In the genomic region with DNA sequence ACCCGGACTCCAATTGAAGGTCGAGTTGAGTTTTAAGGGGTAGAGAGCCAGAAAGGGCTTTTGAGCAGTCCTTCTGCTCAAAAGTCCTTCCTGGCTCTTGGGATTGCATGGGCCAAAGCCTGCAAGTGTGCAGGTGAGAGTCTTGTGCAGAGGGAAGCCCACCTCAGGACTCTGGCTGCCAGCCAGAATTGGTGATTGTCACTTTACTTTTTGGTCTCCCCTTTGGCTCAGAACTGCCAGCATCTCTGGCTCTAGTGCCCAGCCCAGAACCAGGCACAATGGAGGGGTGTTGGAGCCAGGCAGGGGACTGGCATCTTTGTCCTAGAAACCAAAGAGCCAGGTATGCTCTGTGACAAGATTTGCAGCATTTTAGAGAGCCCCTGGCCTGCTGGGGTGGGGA, we compare ENCODE assay signal across 15 cellular contexts. TPM values are rescaled to one million over a fixed set of nuclear protein-coding genes. Genes with fewer than 3 reads are reported as not detected.
DNase-seq lines count a peak whose midpoint lies in the region; ATAC-seq, FAIRE-seq and TF ChIP-seq lines count a peak whose summit lies in the region.
"Had no signal": no experiment of that assay in that cellular context is flagged by ENCODE, and none has a peak within 500 bp of the region (broad histone marks: within the 10 kb centered on the region; RNA-seq: fewer than 3 reads in every experiment).

No MANE protein-coding gene starts in this region.

- H3K9ac ChIP-seq in kidney (ENCODE audit: low read length in 2 of 2) = no peak overlapping the region

- ATAC-seq in RWPE2 (ENCODE audit: low read depth) = no peak
- ATAC-seq: psoas muscle had no signal

- H3K4me3 ChIP-seq in RWPE2 (ENCODE audit: severe bottlenecking) = no peak overlapping the region
- no peak overlapping the region for H3K4me3 ChIP-seq in kidney (ENCODE audit: low read length in 2 of 2)
- no peak overlapping the region for H3K4me3 ChIP-seq in sigmoid colon
- H3K4me3 ChIP-seq: PC-9, psoas muscle had no signal

- FAIRE-seq in kidney (lab: Jason Lieb, UNC) = no peak
- FAIRE-seq: astrocyte, keratinocyte, urothelium cell line had no signal

- peak; percentile 0 for DNase-seq in activated naive CD4-positive, alpha-beta T cell treated with anti-CD3 and anti-CD28 coated beads, Interleukin-2, amount 50 U/mL, for 16 hours
- no peak for DNase-seq in activated naive CD4-positive, alpha-beta T cell treated with Interleukin-2 at 50 U/mL for 16 hours
- DNase-seq in RWPE2 (ENCODE audit: low spot score) = peak; percentile 15
- DNase-seq in kidney = peak; percentile 35
- DNase-seq in sigmoid colon = peak; percentile 40
- DNase-seq in NCI-H345 (lab: John Stamatoyannopoulos, UW) = no peak
- no peak for DNase-seq in KG1 (lab: John Stamatoyannopoulos, UW)
- no peak for DNase-seq in mucosa of gallbladder (ENCODE audit: low spot score)
- DNase-seq: hippocampal formation, NCI-H1436, PC-9 had no signal

- intact Hi-C loops in kidney (cut with DNase I) = no loop called here
- intact Hi-C loops in sigmoid colon (cut with DNase I) = no loop called here

- H3K27me3 ChIP-seq in RWPE2 (ENCODE audit: insufficient read depth, poor library complexity, severe bottlenecking) = no peaks in the 10 kb centered on the region
- H3K27me3 ChIP-seq in sigmoid colon = peaks cover 0 to 4% (median 0%) of the 10 kb centered on the region in 3 donors

- TF ChIP-seq CTCF in RWPE2 (IDR thresholded peaks at IDR 0.05; ENCODE audit: poor library complexity, severe bottlenecking) (no peak), kidney (IDR thresholded peaks at IDR 0.05; ENCODE audit: borderline replicate concordance, extremely low read depth, insufficient read depth) (no peak), sigmoid colon (IDR thresholded peaks at IDR 0.05) (no peak)

- no peak overlapping the region for H3K27ac ChIP-seq in RWPE2 (ENCODE audit: poor library complexity, severe bottlenecking)
- no peak overlapping the region for H3K27ac ChIP-seq in kidney (ENCODE audit: low read depth in 2 of 2, low read length in 2 of 2)
- no peak overlapping the region for H3K27ac ChIP-seq in sigmoid colon
- H3K27ac ChIP-seq: PC-9, psoas muscle had no signal

- 29 to 53% methylated on average over 2 of the region's 2 CpGs for WGBS in sigmoid colon, 2 donors

- TF ChIP-seq POLR2A in sigmoid colon (IDR thresholded peaks at IDR 0.05) = no peak

- H3K4me1 ChIP-seq in RWPE2 (ENCODE audit: insufficient read depth, poor library complexity, severe bottlenecking) (no peaks in the 10 kb centered on the region), kidney (ENCODE audit: control insufficient read depth in 1 of 2, insufficient read depth in 1 of 2, low read depth in 1 of 2, low read length in 2 of 2) (peaks cover 65 to 69% of the 10 kb centered on the region in 2 donors), sigmoid colon (no peaks in the 10 kb centered on the region)
- H3K4me1 ChIP-seq: psoas muscle had no signal

- no peaks in the 10 kb centered on the region for H3K36me3 ChIP-seq in RWPE2 (ENCODE audit: low read depth)
- H3K36me3 ChIP-seq in kidney (ENCODE audit: control insufficient read depth in 1 of 2, insufficient read depth in 2 of 2, low read length in 2 of 2) = no peaks in the 10 kb centered on the region
- no peaks in the 10 kb centered on the region for H3K36me3 ChIP-seq in sigmoid colon

- TF ChIP-seq EP300 in sigmoid colon (IDR thresholded peaks at IDR 0.05) = no peak

- H3K9me3 ChIP-seq in RWPE2 (ENCODE audit: severe bottlenecking) (no peaks in the 10 kb centered on the region), kidney (ENCODE audit: control insufficient read depth in 1 of 2, low read length in 2 of 2) (no peaks in the 10 kb centered on the region), sigmoid colon (no peaks in the 10 kb centered on the region)
- H3K9me3 ChIP-seq: psoas muscle had no signal

RNA-seq across cellular contexts. Expression of gene FAM222A, which starts 23.5 kb away (rescaled TPM):
- total RNA-seq in kidney (3.7 TPM), sigmoid colon (1 to 10 TPM; 1.1 to 3.3 (median 1.7) TPM), mucosa of gallbladder (11.0 TPM)
- polyA plus RNA-seq in kidney (ENCODE audit: insufficient read depth, low read depth, low replicate concordance) (12.5 TPM), sigmoid colon (1 to 10 TPM; 1.2 to 2.2 (median 2.1) TPM)

Comparison
In these comparisons a context has a peak if more than half of its experiments do, and no peak if none do; other contexts are left out.
1. DNase-seq: peak in activated naive CD4-positive, alpha-beta T cell treated with anti-CD3 and anti-CD28 coated beads, Interleukin-2, amount 50 U/mL, for 16 hours (single experiment), RWPE2 (single experiment), kidney (single experiment) and sigmoid colon (single experiment); none in activated naive CD4-positive, alpha-beta T cell treated with Interleukin-2 at 50 U/mL for 16 hours (single experiment), NCI-H345 (single experiment), KG1 (single experiment) and mucosa of gallbladder (single experiment).